Comparison of ENCODE assay signal across 26 cellular contexts in the genomic region with DNA sequence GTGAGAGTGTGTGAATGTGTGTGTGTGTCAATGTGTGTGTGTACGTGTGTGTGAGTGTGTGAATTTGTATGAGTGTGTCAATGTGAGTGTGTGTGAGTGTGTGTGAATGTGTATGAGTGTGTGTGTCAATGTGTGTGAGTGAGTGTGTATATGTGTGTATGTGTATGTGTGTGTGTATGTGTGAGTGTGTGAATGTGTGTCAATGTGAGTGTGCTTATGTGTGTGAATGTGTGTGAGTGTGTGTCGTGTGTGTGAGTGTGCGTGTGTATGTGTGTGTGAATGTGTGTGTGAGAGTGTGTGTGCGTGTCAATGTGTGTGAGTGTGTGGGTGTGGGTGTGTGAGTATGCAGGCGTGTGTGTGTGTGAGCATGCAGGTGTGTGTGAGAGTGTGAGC.
"Had no signal": no experiment of that assay in that cellular context is flagged by ENCODE, and none has a peak within 500 bp of the region (broad histone marks: within the 10 kb centered on the region; RNA-seq: fewer than 3 reads in every experiment).

No MANE protein-coding gene starts in this region.

- H3K4me3 Mint-ChIP-seq: activated CD4-positive, alpha-beta memory T cell treated with anti-CD3 and anti-CD28 coated beads for 36 hours; activated CD4-positive, alpha-beta T cell treated with anti-CD3 and anti-CD28 coated beads for 36 hours; activated CD8-positive, alpha-beta memory T cell treated with anti-CD3 and anti-CD28 coated beads, Interleukin-2, amount 10 ng/mL, durations not matched to agents 7 days and 5 days; activated naive CD8-positive, alpha-beta T cell treated with anti-CD3 and anti-CD28 coated beads, Interleukin-2, amount 10 ng/mL, durations not matched to agents 7 days and 5 days; activated T-helper 17 cell treated with anti-CD3 and anti-CD28 coated beads, Interleukin-2, amount 50 U/mL, for 72 hours; immature natural killer cell; memory B cell; naive thymus-derived CD4-positive, alpha-beta T cell; neural progenitor cell; stimulated activated naive CD8-positive, alpha-beta T cell treated with anti-CD3 and anti-CD28 coated beads, Interleukin-15, amount 100 ng/mL, for 72 hours had no signal

- FAIRE-seq: endometrium, small intestine had no signal

- H3K9ac ChIP-seq: neural progenitor cell had no signal

- DNase-seq: activated CD4-positive, alpha-beta T cell treated with anti-CD3 and anti-CD28 coated beads for 36 hours; activated CD8-positive, alpha-beta memory T cell treated with anti-CD3 and anti-CD28 coated beads, Interleukin-2, amount 10 ng/mL, durations not matched to agents 7 days and 5 days; activated naive CD4-positive, alpha-beta T cell treated with Interleukin-2 at 50 U/mL for 16 hours; activated naive CD8-positive, alpha-beta T cell treated with anti-CD3 and anti-CD28 coated beads, Interleukin-2, amount 10 ng/mL, durations not matched to agents 7 days and 5 days; activated T-cell treated with anti-CD3 and anti-CD28 coated beads, Interleukin-2, amount 50 U/mL, for 1 hour; amygdala; caudate nucleus; immature natural killer cell; small intestine; stimulated activated CD4-positive, alpha-beta T cell treated with anti-CD3 and anti-CD28 coated beads, Interleukin-15, amount 100 ng/mL, for 24 hours; stimulated activated CD4-positive, alpha-beta T cell treated with anti-CD3 and anti-CD28 coated beads, Interleukin-2, amount 100 ng/mL, for 48 hours; stimulated activated naive CD8-positive, alpha-beta T cell treated with anti-CD3 and anti-CD28 coated beads, Interleukin-15, amount 100 ng/mL, for 72 hours; SW 1271; T-helper 2 cell; WERI-Rb-1 had no signal

- H3K27ac ChIP-seq: gastroesophageal sphincter, heart left ventricle, neural progenitor cell, ovary, right lobe of liver, upper lobe of left lung, WERI-Rb-1 had no signal

- H3K9me3 ChIP-seq: gastroesophageal sphincter, heart left ventricle, ovary, right lobe of liver, upper lobe of left lung had no signal

- ATAC-seq: activated CD4-positive, alpha-beta T cell treated with anti-CD3 and anti-CD28 coated beads for 36 hours; activated CD8-positive, alpha-beta memory T cell treated with anti-CD3 and anti-CD28 coated beads, Interleukin-2, amount 10 ng/mL, durations not matched to agents 7 days and 5 days; activated T-helper 17 cell treated with anti-CD3 and anti-CD28 coated beads, Interleukin-2, amount 50 U/mL, for 72 hours; gastroesophageal sphincter; heart left ventricle; naive thymus-derived CD4-positive, alpha-beta T cell; right lobe of liver; stimulated activated naive CD8-positive, alpha-beta T cell treated with anti-CD3 and anti-CD28 coated beads, Interleukin-15, amount 100 ng/mL, for 72 hours had no signal

- H2AFZ ChIP-seq: neural progenitor cell had no signal

- H3K27me3 ChIP-seq: neural progenitor cell, ovary, right lobe of liver, upper lobe of left lung had no signal

- H3K4me1 ChIP-seq: gastroesophageal sphincter, heart left ventricle, neural progenitor cell, right lobe of liver, upper lobe of left lung had no signal

- H3K4me1 Mint-ChIP-seq: activated CD4-positive, alpha-beta T cell treated with anti-CD3 and anti-CD28 coated beads for 36 hours; activated CD8-positive, alpha-beta memory T cell treated with anti-CD3 and anti-CD28 coated beads, Interleukin-2, amount 10 ng/mL, durations not matched to agents 7 days and 5 days; activated naive CD8-positive, alpha-beta T cell treated with anti-CD3 and anti-CD28 coated beads, Interleukin-2, amount 10 ng/mL, durations not matched to agents 7 days and 5 days; activated T-helper 17 cell treated with anti-CD3 and anti-CD28 coated beads, Interleukin-2, amount 50 U/mL, for 72 hours; immature natural killer cell; memory B cell; naive thymus-derived CD4-positive, alpha-beta T cell; stimulated activated naive CD8-positive, alpha-beta T cell treated with anti-CD3 and anti-CD28 coated beads, Interleukin-15, amount 100 ng/mL, for 72 hours had no signal

- H3K36me3 Mint-ChIP-seq: activated CD4-positive, alpha-beta memory T cell treated with anti-CD3 and anti-CD28 coated beads for 36 hours; activated CD8-positive, alpha-beta memory T cell treated with anti-CD3 and anti-CD28 coated beads, Interleukin-2, amount 10 ng/mL, durations not matched to agents 7 days and 5 days; activated naive CD8-positive, alpha-beta T cell treated with anti-CD3 and anti-CD28 coated beads, Interleukin-2, amount 10 ng/mL, durations not matched to agents 7 days and 5 days; immature natural killer cell; memory B cell; naive thymus-derived CD4-positive, alpha-beta T cell; neural progenitor cell had no signal

- H3K9me3 Mint-ChIP-seq: activated CD4-positive, alpha-beta memory T cell treated with anti-CD3 and anti-CD28 coated beads for 36 hours; activated naive CD8-positive, alpha-beta T cell treated with anti-CD3 and anti-CD28 coated beads, Interleukin-2, amount 10 ng/mL, durations not matched to agents 7 days and 5 days; activated T-helper 17 cell treated with anti-CD3 and anti-CD28 coated beads, Interleukin-2, amount 50 U/mL, for 72 hours; immature natural killer cell; neural progenitor cell; stimulated activated naive CD8-positive, alpha-beta T cell treated with anti-CD3 and anti-CD28 coated beads, Interleukin-15, amount 100 ng/mL, for 72 hours had no signal

- H3K4me2 ChIP-seq: neural progenitor cell had no signal

- H3K27ac Mint-ChIP-seq: activated CD4-positive, alpha-beta memory T cell treated with anti-CD3 and anti-CD28 coated beads for 36 hours; activated CD4-positive, alpha-beta T cell treated with anti-CD3 and anti-CD28 coated beads for 36 hours; activated CD8-positive, alpha-beta memory T cell treated with anti-CD3 and anti-CD28 coated beads, Interleukin-2, amount 10 ng/mL, durations not matched to agents 7 days and 5 days; activated naive CD8-positive, alpha-beta T cell treated with anti-CD3 and anti-CD28 coated beads, Interleukin-2, amount 10 ng/mL, durations not matched to agents 7 days and 5 days; activated T-helper 17 cell treated with anti-CD3 and anti-CD28 coated beads, Interleukin-2, amount 50 U/mL, for 72 hours; immature natural killer cell; memory B cell; naive thymus-derived CD4-positive, alpha-beta T cell; neural progenitor cell; stimulated activated naive CD8-positive, alpha-beta T cell treated with anti-CD3 and anti-CD28 coated beads, Interleukin-15, amount 100 ng/mL, for 72 hours had no signal

- H3K4me3 ChIP-seq: gastroesophageal sphincter, heart left ventricle, neural progenitor cell, ovary, right lobe of liver, upper lobe of left lung had no signal

- H3K36me3 ChIP-seq: gastroesophageal sphincter, heart left ventricle, neural progenitor cell, ovary, right lobe of liver, upper lobe of left lung, WERI-Rb-1 had no signal
